24 cellular contexts compared by ENCODE assay signal in the genomic region with DNA sequence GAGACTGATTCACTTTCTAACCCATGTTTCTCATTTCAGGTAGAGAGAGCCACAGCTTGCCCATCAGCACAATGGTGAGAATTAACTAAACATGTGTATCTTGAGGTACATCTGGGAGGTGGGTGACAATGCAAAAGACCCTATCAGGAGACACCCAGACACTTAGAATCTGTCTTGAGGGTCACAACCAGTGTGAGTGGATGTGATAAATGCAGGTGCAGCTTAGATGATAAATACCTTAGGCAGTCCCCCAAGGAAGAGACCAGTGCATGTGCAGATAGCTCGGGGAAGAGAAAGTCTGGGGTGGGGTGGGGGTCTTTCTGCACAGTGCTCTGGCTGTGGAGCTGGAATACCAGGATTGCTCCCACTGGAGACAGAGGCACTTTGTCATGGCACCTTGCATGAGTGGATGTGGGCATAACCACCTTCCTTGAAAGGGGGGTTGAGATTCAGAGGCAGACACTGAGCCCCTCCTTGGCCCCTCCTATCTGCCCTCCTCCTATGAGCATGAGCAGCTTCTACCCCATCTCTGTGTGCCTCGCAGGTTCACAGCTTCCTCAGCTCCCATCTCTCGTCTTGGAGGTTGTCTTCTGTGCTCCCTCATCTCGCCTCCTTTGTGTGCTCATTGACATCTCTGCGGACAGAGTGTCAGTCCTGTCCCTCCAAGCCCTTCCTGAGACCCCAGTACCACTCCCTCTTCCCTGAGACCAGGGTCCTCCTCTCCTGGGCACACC.
"Had no signal": no experiment of that assay in that cellular context is flagged by ENCODE, and none has a peak within 500 bp of the region (broad histone marks: within the 10 kb centered on the region; RNA-seq: fewer than 3 reads in every experiment).

No MANE protein-coding gene starts in this region.

- ATAC-seq: activated CD4-positive, alpha-beta T cell treated with anti-CD3 and anti-CD28 coated beads for 36 hours; activated CD8-positive, alpha-beta T cell treated with anti-CD3 and anti-CD28 coated beads, Interleukin-2, amount 10 ng/mL, durations not matched to agents 7 days and 5 days; activated naive CD4-positive, alpha-beta T cell treated with anti-CD3 and anti-CD28 coated beads, Interleukin-2, amount 50 U/mL, for 72 hours; activated T-cell treated with anti-CD3 and anti-CD28 coated beads, Interleukin-2, amount 50 U/mL, for 72 hours; effector memory CD8-positive, alpha-beta T cell had no signal

- H3K4me3 Mint-ChIP-seq: activated CD4-positive, alpha-beta memory T cell treated with anti-CD3 and anti-CD28 coated beads for 36 hours; activated CD4-positive, alpha-beta T cell treated with anti-CD3 and anti-CD28 coated beads for 36 hours; activated CD4-positive, alpha-beta T cell treated with anti-CD3 and anti-CD28 coated beads, Interleukin-2, amount 10 ng/mL, durations not matched to agents 24 days and 14 days; activated CD8-positive, alpha-beta T cell treated with anti-CD3 and anti-CD28 coated beads, Interleukin-2, amount 10 ng/mL, durations not matched to agents 7 days and 5 days; activated naive CD4-positive, alpha-beta T cell treated with anti-CD3 and anti-CD28 coated beads, Interleukin-2, amount 10 ng/mL, durations not matched to agents 7 days and 5 days; activated naive CD8-positive, alpha-beta T cell treated with anti-CD3 and anti-CD28 coated beads, Interleukin-2, amount 10 ng/mL, durations not matched to agents 7 days and 5 days; activated T-cell treated with anti-CD3 and anti-CD28 coated beads, Interleukin-2, amount 50 U/mL, for 24 hours; activated T-cell treated with anti-CD3 and anti-CD28 coated beads, Interleukin-2, amount 50 U/mL, for 72 hours; effector memory CD8-positive, alpha-beta T cell had no signal

- H3K4me1 Mint-ChIP-seq: activated CD4-positive, alpha-beta T cell treated with anti-CD3 and anti-CD28 coated beads for 36 hours; activated CD4-positive, alpha-beta T cell treated with anti-CD3 and anti-CD28 coated beads, Interleukin-2, amount 10 ng/mL, durations not matched to agents 24 days and 14 days; activated naive CD4-positive, alpha-beta T cell treated with anti-CD3 and anti-CD28 coated beads, Interleukin-2, amount 10 ng/mL, durations not matched to agents 7 days and 5 days; activated naive CD8-positive, alpha-beta T cell treated with anti-CD3 and anti-CD28 coated beads, Interleukin-2, amount 10 ng/mL, durations not matched to agents 7 days and 5 days had no signal

- H3K9me3 Mint-ChIP-seq: activated CD4-positive, alpha-beta memory T cell treated with anti-CD3 and anti-CD28 coated beads for 36 hours; activated CD4-positive, alpha-beta T cell treated with anti-CD3 and anti-CD28 coated beads, Interleukin-2, amount 10 ng/mL, durations not matched to agents 24 days and 14 days; activated naive CD4-positive, alpha-beta T cell treated with anti-CD3 and anti-CD28 coated beads, Interleukin-2, amount 10 ng/mL, durations not matched to agents 7 days and 5 days; activated naive CD4-positive, alpha-beta T cell treated with anti-CD3 and anti-CD28 coated beads, Interleukin-2, amount 50 U/mL, for 72 hours; activated naive CD8-positive, alpha-beta T cell treated with anti-CD3 and anti-CD28 coated beads, Interleukin-2, amount 10 ng/mL, durations not matched to agents 7 days and 5 days; activated T-cell treated with anti-CD3 and anti-CD28 coated beads, Interleukin-2, amount 50 U/mL, for 24 hours; activated T-cell treated with anti-CD3 and anti-CD28 coated beads, Interleukin-2, amount 50 U/mL, for 72 hours had no signal

- H3K27me3 Mint-ChIP-seq: activated CD4-positive, alpha-beta memory T cell treated with anti-CD3 and anti-CD28 coated beads for 36 hours; activated CD4-positive, alpha-beta T cell treated with anti-CD3 and anti-CD28 coated beads for 36 hours; activated CD4-positive, alpha-beta T cell treated with anti-CD3 and anti-CD28 coated beads, Interleukin-2, amount 10 ng/mL, durations not matched to agents 24 days and 14 days; activated naive CD4-positive, alpha-beta T cell treated with anti-CD3 and anti-CD28 coated beads, Interleukin-2, amount 10 ng/mL, durations not matched to agents 7 days and 5 days; activated naive CD8-positive, alpha-beta T cell treated with anti-CD3 and anti-CD28 coated beads, Interleukin-2, amount 10 ng/mL, durations not matched to agents 7 days and 5 days; activated T-cell treated with anti-CD3 and anti-CD28 coated beads, Interleukin-2, amount 50 U/mL, for 24 hours; effector memory CD8-positive, alpha-beta T cell had no signal

- H3K27ac ChIP-seq: ascending aorta, brain microvascular endothelial cell, esophagus squamous epithelium had no signal

- H3K36me3 Mint-ChIP-seq: activated CD4-positive, alpha-beta memory T cell treated with anti-CD3 and anti-CD28 coated beads for 36 hours; activated naive CD4-positive, alpha-beta T cell treated with anti-CD3 and anti-CD28 coated beads, Interleukin-2, amount 10 ng/mL, durations not matched to agents 7 days and 5 days; activated naive CD8-positive, alpha-beta T cell treated with anti-CD3 and anti-CD28 coated beads, Interleukin-2, amount 10 ng/mL, durations not matched to agents 7 days and 5 days had no signal

- H3K9me3 ChIP-seq: ascending aorta, esophagus squamous epithelium had no signal

- H3K4me1 ChIP-seq: ascending aorta, esophagus squamous epithelium had no signal

- H3K27me3 ChIP-seq: ascending aorta, brain microvascular endothelial cell had no signal

- H3K4me3 ChIP-seq: ascending aorta, esophagus squamous epithelium had no signal

- H3K36me3 ChIP-seq: ascending aorta, brain microvascular endothelial cell, esophagus squamous epithelium had no signal

- DNase-seq: activated CD4-positive, alpha-beta memory T cell treated with anti-CD3 and anti-CD28 coated beads for 36 hours; activated CD4-positive, alpha-beta T cell treated with anti-CD3 and anti-CD28 coated beads for 36 hours; activated CD4-positive, alpha-beta T cell treated with anti-CD3 and anti-CD28 coated beads, Interleukin-2, amount 10 ng/mL, durations not matched to agents 24 days and 14 days; activated CD4-positive, CD25-positive, alpha-beta regulatory T cell; activated CD4-positive, CD25-positive, alpha-beta regulatory T cell treated with anti-CD3 and anti-CD28 coated beads, Interleukin-2, amount 50 U/mL, for 72 hours; activated CD8-positive, alpha-beta T cell treated with anti-CD3 and anti-CD28 coated beads, Interleukin-2, amount 10 ng/mL, durations not matched to agents 7 days and 5 days; activated gamma-delta T cell; activated naive CD4-positive, alpha-beta T cell; activated naive CD4-positive, alpha-beta T cell treated with anti-CD3 and anti-CD28 coated beads, Interleukin-2, amount 10 ng/mL, durations not matched to agents 7 days and 5 days; activated naive CD8-positive, alpha-beta T cell treated with anti-CD3 and anti-CD28 coated beads, Interleukin-2, amount 10 ng/mL, durations not matched to agents 7 days and 5 days; activated T-cell treated with anti-CD3 and anti-CD28 coated beads for 4 hours; activated T-cell treated with anti-CD3 and anti-CD28 coated beads, Interleukin-2, amount 50 U/mL, for 24 hours; activated T-cell treated with anti-CD3 and anti-CD28 coated beads, Interleukin-2, amount 50 U/mL, for 72 hours; brain microvascular endothelial cell; caudate nucleus; cortex of kidney; dermis blood vessel endothelial cell; effector CD4-positive, alpha-beta T cell; effector memory CD8-positive, alpha-beta T cell; esophagus squamous epithelium; foreskin melanocyte; T-helper 2 cell had no signal

- H3K27ac Mint-ChIP-seq: activated CD4-positive, alpha-beta memory T cell treated with anti-CD3 and anti-CD28 coated beads for 36 hours; activated CD4-positive, alpha-beta T cell treated with anti-CD3 and anti-CD28 coated beads for 36 hours; activated CD4-positive, alpha-beta T cell treated with anti-CD3 and anti-CD28 coated beads, Interleukin-2, amount 10 ng/mL, durations not matched to agents 24 days and 14 days; activated CD8-positive, alpha-beta T cell treated with anti-CD3 and anti-CD28 coated beads, Interleukin-2, amount 10 ng/mL, durations not matched to agents 7 days and 5 days; activated naive CD4-positive, alpha-beta T cell treated with anti-CD3 and anti-CD28 coated beads, Interleukin-2, amount 10 ng/mL, durations not matched to agents 7 days and 5 days; activated naive CD4-positive, alpha-beta T cell treated with anti-CD3 and anti-CD28 coated beads, Interleukin-2, amount 50 U/mL, for 72 hours; activated naive CD8-positive, alpha-beta T cell treated with anti-CD3 and anti-CD28 coated beads, Interleukin-2, amount 10 ng/mL, durations not matched to agents 7 days and 5 days; activated T-cell treated with anti-CD3 and anti-CD28 coated beads, Interleukin-2, amount 50 U/mL, for 24 hours; activated T-cell treated with anti-CD3 and anti-CD28 coated beads, Interleukin-2, amount 50 U/mL, for 72 hours; effector memory CD8-positive, alpha-beta T cell had no signal
